ENCODE assay signal across 13 cellular contexts in genomic region chr2:43311276-43311675, GRCh38.
A peak's percentile ranks its signal among the peaks of the same experiment; 100 is the strongest.
DNase-seq lines count a peak whose midpoint lies in the region; ATAC-seq and TF ChIP-seq lines count a peak whose summit lies in the region.
"Had no signal": no experiment of that assay in that cellular context is flagged by ENCODE, and none has a peak within 500 bp of the region (broad histone marks: within the 10 kb centered on the region; RNA-seq: fewer than 3 reads in every experiment).

No MANE protein-coding gene starts in this region.

- H3K9me3 Mint-ChIP-seq in HFFc6: no peaks in the 10 kb centered on the region
- no peaks in the 10 kb centered on the region for H3K9me3 Mint-ChIP-seq in activated naive CD8-positive, alpha-beta T cell treated with anti-CD3 and anti-CD28 coated beads, Interleukin-2, amount 50 U/mL, for 24 hours
- H3K9me3 Mint-ChIP-seq: activated T-cell treated with anti-CD3 and anti-CD28 coated beads, Interleukin-2, amount 50 U/mL, for 24 hours; nephron progenitor cell had no signal

- H3K9ac ChIP-seq in skeletal muscle tissue (ENCODE audit: low read depth in 1 of 3, low read length in 3 of 3): no peak overlapping the region

- no peak overlapping the region for H3K4me3 ChIP-seq in ascending aorta
- no peak overlapping the region for H3K4me3 ChIP-seq in fibroblast of villous mesenchyme (ENCODE audit: low read depth, low read length)
- H3K4me3 ChIP-seq in skeletal muscle tissue (ENCODE audit: low read length in 3 of 3): no peak overlapping the region

- no peak for ATAC-seq in activated naive CD8-positive, alpha-beta T cell treated with anti-CD3 and anti-CD28 coated beads, Interleukin-2, amount 50 U/mL, for 24 hours

- no peaks in the 10 kb centered on the region for H3K27me3 ChIP-seq in ascending aorta
- H3K27me3 ChIP-seq in skeletal muscle tissue (ENCODE audit: control insufficient read depth in 3 of 3, insufficient read depth in 3 of 3, low read length in 3 of 3): no peaks in the 10 kb centered on the region

- intact Hi-C loops in ascending aorta (cut with DNase I): no loop called here

- DNase-seq in HFFc6 (peak; percentile 34), ascending aorta (ENCODE audit: low spot score in 2 of 2) (peak in 1 of 2 donors; percentile 42), fibroblast of villous mesenchyme (ENCODE audit: low read depth) (peak; percentile 86), globus pallidus (ENCODE audit: low spot score) (no peak), GM10248 (ENCODE audit: extremely low spot score) (no peak), AG20443 (ENCODE audit: low spot score) (no peak)
- no peak for DNase-seq in activated naive CD8-positive, alpha-beta T cell treated with anti-CD3 and anti-CD28 coated beads, Interleukin-2, amount 50 U/mL, for 24 hours
- DNase-seq: activated T-cell treated with anti-CD3 and anti-CD28 coated beads, Interleukin-2, amount 50 U/mL, for 24 hours; NCI-H1694 treated with DMSO at 0.1 percent for 48 hours; nephron progenitor cell; stimulated activated CD4-positive, alpha-beta T cell treated with anti-CD3 and anti-CD28 coated beads, Interleukin-2, amount 100 ng/mL, for 48 hours; WERI-Rb-1 had no signal

- H3K4me1 ChIP-seq in ascending aorta: peaks cover 6 to 33% of the 10 kb centered on the region in 2 donors
- peaks cover 13 to 26% (median 15%) of the 10 kb centered on the region in 3 donors for H3K4me1 ChIP-seq in skeletal muscle tissue (ENCODE audit: control insufficient read depth in 3 of 3, insufficient read depth in 3 of 3, low read length in 3 of 3)

- CTCF ChIA-PET in GM10248 (lab: Yijun Ruan, JAX): no interaction called here

- no peak for TF ChIP-seq CTCF in HFFc6 (IDR thresholded peaks at IDR 0.05)
- TF ChIP-seq CTCF in ascending aorta (IDR thresholded peaks at IDR 0.05): no peak
- no peak for TF ChIP-seq CTCF in fibroblast of villous mesenchyme (IDR thresholded peaks at IDR 0.05; ENCODE audit: insufficient read depth, low read depth, low read length)
- no peak for TF ChIP-seq CTCF in GM10248 (IDR thresholded peaks at IDR 0.05; ENCODE audit: control extremely low read depth, extremely low read depth, low read depth, missing control alignments)

- H3K27ac ChIP-seq in ascending aorta (peak overlapping the region; percentile 74 to 85), skeletal muscle tissue (ENCODE audit: low read depth, low read length) (peak overlapping the region; percentile 48)
- H3K27ac ChIP-seq: WERI-Rb-1 had no signal

- H3K9me3 ChIP-seq in ascending aorta: no peaks in the 10 kb centered on the region
- no peaks in the 10 kb centered on the region for H3K9me3 ChIP-seq in skeletal muscle tissue (ENCODE audit: control insufficient read depth in 3 of 3, low read length in 3 of 3)

- no peak overlapping the region for H3K27ac Mint-ChIP-seq in HFFc6
- H3K27ac Mint-ChIP-seq in activated naive CD8-positive, alpha-beta T cell treated with anti-CD3 and anti-CD28 coated beads, Interleukin-2, amount 50 U/mL, for 24 hours: no peak overlapping the region
- H3K27ac Mint-ChIP-seq: activated T-cell treated with anti-CD3 and anti-CD28 coated beads, Interleukin-2, amount 50 U/mL, for 24 hours; nephron progenitor cell had no signal

- H3K36me3 Mint-ChIP-seq in HFFc6 (ENCODE audit: low read depth): peaks cover 16% of the 10 kb centered on the region
- peaks cover 4% of the 10 kb centered on the region for H3K36me3 Mint-ChIP-seq in activated naive CD8-positive, alpha-beta T cell treated with anti-CD3 and anti-CD28 coated beads, Interleukin-2, amount 50 U/mL, for 24 hours (ENCODE audit: low read depth)

- POLR2A ChIA-PET in GM10248 (lab: Yijun Ruan, JAX): no interaction called here

- no peaks in the 10 kb centered on the region for H3K36me3 ChIP-seq in ascending aorta
- H3K36me3 ChIP-seq in skeletal muscle tissue (ENCODE audit: control insufficient read depth in 3 of 3, insufficient read depth in 3 of 3, low read length in 3 of 3): no peaks in the 10 kb centered on the region
- H3K36me3 ChIP-seq: WERI-Rb-1 had no signal

- peaks cover 7% of the 10 kb centered on the region for H3K27me3 Mint-ChIP-seq in HFFc6 (ENCODE audit: insufficient read depth)
- no peaks in the 10 kb centered on the region for H3K27me3 Mint-ChIP-seq in activated naive CD8-positive, alpha-beta T cell treated with anti-CD3 and anti-CD28 coated beads, Interleukin-2, amount 50 U/mL, for 24 hours
- H3K27me3 Mint-ChIP-seq: activated T-cell treated with anti-CD3 and anti-CD28 coated beads, Interleukin-2, amount 50 U/mL, for 24 hours had no signal

- no peak overlapping the region for H3K4me3 Mint-ChIP-seq in HFFc6
- H3K4me3 Mint-ChIP-seq in activated naive CD8-positive, alpha-beta T cell treated with anti-CD3 and anti-CD28 coated beads, Interleukin-2, amount 50 U/mL, for 24 hours: no peak overlapping the region
- H3K4me3 Mint-ChIP-seq: activated T-cell treated with anti-CD3 and anti-CD28 coated beads, Interleukin-2, amount 50 U/mL, for 24 hours; nephron progenitor cell had no signal

- peaks cover 36% of the 10 kb centered on the region for H3K4me1 Mint-ChIP-seq in HFFc6 (ENCODE audit: low read depth)
- H3K4me1 Mint-ChIP-seq in activated naive CD8-positive, alpha-beta T cell treated with anti-CD3 and anti-CD28 coated beads, Interleukin-2, amount 50 U/mL, for 24 hours: peaks cover 12% of the 10 kb centered on the region

Comparison
In these comparisons a context has a peak if more than half of its experiments do, and no peak if none do; other contexts are left out.
1. DNase-seq: peak in HFFc6 (single experiment) and fibroblast of villous mesenchyme (single experiment); none in globus pallidus (single experiment), activated naive CD8-positive, alpha-beta T cell treated with anti-CD3 and anti-CD28 coated beads, Interleukin-2, amount 50 U/mL, for 24 hours (single experiment), GM10248 (single experiment) and AG20443 (single experiment).